20 cellular contexts compared by ENCODE assay signal in the genomic region with DNA sequence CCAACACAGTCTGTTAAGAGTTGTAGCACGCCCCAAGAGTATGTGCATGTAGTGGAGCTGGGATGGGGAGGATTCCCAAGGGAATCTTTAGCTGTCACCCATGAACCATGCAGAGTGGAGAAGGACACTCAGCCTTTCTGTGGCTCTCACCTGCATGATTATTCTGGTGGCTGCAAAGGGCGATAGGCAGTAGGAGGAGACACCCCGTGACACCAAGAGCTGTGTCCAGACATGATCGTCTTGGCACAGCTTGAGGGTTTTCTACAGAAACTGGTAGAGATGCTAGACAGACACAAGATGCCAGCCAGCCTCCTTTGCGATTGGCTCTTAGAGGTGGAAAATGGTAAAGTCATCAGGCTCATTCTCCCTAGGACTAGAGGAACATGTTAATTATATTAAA.
"Had no signal": no experiment of that assay in that cellular context is flagged by ENCODE, and none has a peak within 500 bp of the region (broad histone marks: within the 10 kb centered on the region; RNA-seq: fewer than 3 reads in every experiment).

No MANE protein-coding gene starts in this region.

- H2AFZ ChIP-seq: hepatocyte had no signal

- H3K4me3 ChIP-seq: dorsolateral prefrontal cortex, esophagus muscularis mucosa, hepatocyte, psoas muscle, right lobe of liver, smooth muscle cell had no signal

- H3K4me3 Mint-ChIP-seq: activated CD4-positive, alpha-beta T cell treated with anti-CD3 and anti-CD28 coated beads, Interleukin-2, amount 10 ng/mL, durations not matched to agents 24 days and 14 days; activated naive CD8-positive, alpha-beta T cell treated with anti-CD3 and anti-CD28 coated beads, Interleukin-2, amount 50 U/mL, for 24 hours; T-helper 2 cell treated with Interferon-gamma antibody and Interleukin-4, amounts not matched to agents 5 μg/mL and 100 μg/mL, for 36 hours had no signal

- H3K27ac ChIP-seq: dorsolateral prefrontal cortex, esophagus muscularis mucosa, hepatocyte, psoas muscle, right lobe of liver had no signal

- H3K4me2 ChIP-seq: hepatocyte, smooth muscle cell had no signal

- H3K36me3 ChIP-seq: right lobe of liver had no signal

- H3K27ac Mint-ChIP-seq: activated CD4-positive, alpha-beta T cell treated with anti-CD3 and anti-CD28 coated beads, Interleukin-2, amount 10 ng/mL, durations not matched to agents 24 days and 14 days; activated naive CD8-positive, alpha-beta T cell treated with anti-CD3 and anti-CD28 coated beads, Interleukin-2, amount 50 U/mL, for 24 hours; T-helper 2 cell treated with Interferon-gamma antibody and Interleukin-4, amounts not matched to agents 5 μg/mL and 100 μg/mL, for 36 hours had no signal

- H3K27me3 ChIP-seq: dorsolateral prefrontal cortex, esophagus muscularis mucosa, hepatocyte, right lobe of liver had no signal

- H3K9me3 ChIP-seq: esophagus muscularis mucosa, psoas muscle, right lobe of liver had no signal

- DNase-seq: activated CD4-positive, alpha-beta T cell treated with anti-CD3 and anti-CD28 coated beads, Interleukin-2, amount 10 ng/mL, durations not matched to agents 24 days and 14 days; activated CD4-positive, CD25-positive, alpha-beta regulatory T cell; activated CD8-positive, alpha-beta memory T cell treated with anti-CD3 and anti-CD28 coated beads, Interleukin-2, amount 50 U/mL, for 48 hours; activated naive CD4-positive, alpha-beta T cell treated with Interleukin-2 at 50 U/mL for 16 hours; activated naive CD8-positive, alpha-beta T cell treated with anti-CD3 and anti-CD28 coated beads, Interleukin-2, amount 50 U/mL, for 24 hours; aorta; dorsolateral prefrontal cortex; islet precursor cell; left ventricle myocardium superior; mesenchymal stem cell; psoas muscle; right lobe of liver; stimulated activated CD4-positive, alpha-beta T cell treated with anti-CD3 and anti-CD28 coated beads, Interleukin-4, amount 100 ng/mL, for 4 hours; stimulated activated CD8-positive, alpha-beta memory T cell treated with anti-CD3 and anti-CD28 coated beads, Interleukin-4, amount 100 ng/mL, for 48 hours; stimulated activated naive CD8-positive, alpha-beta T cell treated with anti-CD3 and anti-CD28 coated beads, Interleukin-15, Interleukin-2, amounts not matched to agents 100 U/mL and 50 U/mL, for 24 hours; trophoblast cell had no signal

- H3K27me3 Mint-ChIP-seq: activated CD4-positive, alpha-beta T cell treated with anti-CD3 and anti-CD28 coated beads, Interleukin-2, amount 10 ng/mL, durations not matched to agents 24 days and 14 days; activated naive CD8-positive, alpha-beta T cell treated with anti-CD3 and anti-CD28 coated beads, Interleukin-2, amount 50 U/mL, for 24 hours had no signal

- H3K9me3 Mint-ChIP-seq: activated CD4-positive, alpha-beta T cell treated with anti-CD3 and anti-CD28 coated beads, Interleukin-2, amount 10 ng/mL, durations not matched to agents 24 days and 14 days; activated naive CD8-positive, alpha-beta T cell treated with anti-CD3 and anti-CD28 coated beads, Interleukin-2, amount 50 U/mL, for 24 hours; T-helper 2 cell treated with Interferon-gamma antibody and Interleukin-4, amounts not matched to agents 5 μg/mL and 100 μg/mL, for 36 hours had no signal
